In genomic region chr1:151715726-151716404, GRCh38 we compare ENCODE assay signal across 10 cellular contexts. TPM values are rescaled to one million over a fixed set of nuclear protein-coding genes. Genes with fewer than 3 reads are reported as not detected.
A peak's percentile ranks its signal among the peaks of the same experiment; 100 is the strongest.
DNase-seq lines count a peak whose midpoint lies in the region; ATAC-seq and TF ChIP-seq lines count a peak whose summit lies in the region.
"Had no signal": no experiment of that assay in that cellular context is flagged by ENCODE, and none has a peak within 500 bp of the region (broad histone marks: within the 10 kb centered on the region; RNA-seq: fewer than 3 reads in every experiment).

No MANE protein-coding gene starts in this region.

- H3K27ac ChIP-seq in ectodermal cell (ENCODE audit: insufficient read depth, low read depth, low read length, poor library complexity, severe bottlenecking) (no peak overlapping the region), temporal lobe (ENCODE audit: low read depth, low read length) (peak overlapping the region; percentile 17), suprapubic skin (no peak overlapping the region)

- no peaks in the 10 kb centered on the region for H3K9me3 Mint-ChIP-seq in activated CD4-positive, alpha-beta memory T cell treated with anti-CD3 and anti-CD28 coated beads for 36 hours
- H3K9me3 Mint-ChIP-seq in activated CD4-positive, alpha-beta memory T cell treated with anti-CD3 and anti-CD28 coated beads, Interleukin-2, amount 10 ng/mL, durations not matched to agents 7 days and 5 days = no peaks in the 10 kb centered on the region
- H3K9me3 Mint-ChIP-seq: natural killer cell had no signal

- ATAC-seq in GM21526 (IDR thresholded peaks at IDR 0.05; ENCODE audit: low FRiP score, unreplicated experiment) = no peak

- H3K27ac Mint-ChIP-seq in activated CD4-positive, alpha-beta memory T cell treated with anti-CD3 and anti-CD28 coated beads for 36 hours = no peak overlapping the region
- no peak overlapping the region for H3K27ac Mint-ChIP-seq in activated CD4-positive, alpha-beta memory T cell treated with anti-CD3 and anti-CD28 coated beads, Interleukin-2, amount 10 ng/mL, durations not matched to agents 7 days and 5 days
- H3K27ac Mint-ChIP-seq: natural killer cell had no signal

- H3K27me3 ChIP-seq in ectodermal cell (ENCODE audit: control insufficient read depth, insufficient read depth, low read length, poor library complexity, severe bottlenecking) (peaks cover 27% of the 10 kb centered on the region), suprapubic skin (peaks cover 22% of the 10 kb centered on the region)

- DNase-seq in activated CD4-positive, alpha-beta memory T cell treated with anti-CD3 and anti-CD28 coated beads for 36 hours = peak; percentile 17
- no peak for DNase-seq in activated CD4-positive, alpha-beta memory T cell treated with anti-CD3 and anti-CD28 coated beads, Interleukin-2, amount 10 ng/mL, durations not matched to agents 7 days and 5 days
- DNase-seq in NCI-H446 (lab: John Stamatoyannopoulos, UW) (peak; percentile 54 to 81), suprapubic skin (ENCODE audit: low spot score in 2 of 2) (no peak), H4 (ENCODE audit: low spot score) (no peak)
- DNase-seq: activated CD4-positive, alpha-beta T cell treated with anti-CD3 and anti-CD28 coated beads for 4 hours; natural killer cell had no signal

- H3K4me1 Mint-ChIP-seq in activated CD4-positive, alpha-beta memory T cell treated with anti-CD3 and anti-CD28 coated beads for 36 hours (ENCODE audit: low read depth) = peaks cover 18% of the 10 kb centered on the region
- H3K4me1 Mint-ChIP-seq in activated CD4-positive, alpha-beta memory T cell treated with anti-CD3 and anti-CD28 coated beads, Interleukin-2, amount 10 ng/mL, durations not matched to agents 7 days and 5 days = peaks cover 14% of the 10 kb centered on the region

- whole genome bisulfite sequencing in ectodermal cell, 2 experiments = 25 to 29% methylated on average over 17 of the region's 17 CpGs
- WGBS in suprapubic skin = 58% methylated on average over 17 of the region's 17 CpGs

- H3K36me3 Mint-ChIP-seq in activated CD4-positive, alpha-beta memory T cell treated with anti-CD3 and anti-CD28 coated beads for 36 hours = no peaks in the 10 kb centered on the region
- no peaks in the 10 kb centered on the region for H3K36me3 Mint-ChIP-seq in activated CD4-positive, alpha-beta memory T cell treated with anti-CD3 and anti-CD28 coated beads, Interleukin-2, amount 10 ng/mL, durations not matched to agents 7 days and 5 days (ENCODE audit: low read depth)
- H3K36me3 Mint-ChIP-seq: natural killer cell had no signal

- no peak for TF ChIP-seq CTCF in suprapubic skin (IDR thresholded peaks at IDR 0.05)

- no peak for TF ChIP-seq EP300 in suprapubic skin (IDR thresholded peaks at IDR 0.05)

- no peak overlapping the region for H3K4me3 Mint-ChIP-seq in activated CD4-positive, alpha-beta memory T cell treated with anti-CD3 and anti-CD28 coated beads for 36 hours
- H3K4me3 Mint-ChIP-seq in activated CD4-positive, alpha-beta memory T cell treated with anti-CD3 and anti-CD28 coated beads, Interleukin-2, amount 10 ng/mL, durations not matched to agents 7 days and 5 days = no peak overlapping the region
- H3K4me3 Mint-ChIP-seq: natural killer cell had no signal

- H3K4me3 ChIP-seq in ectodermal cell (ENCODE audit: insufficient read depth, low read depth, low read length) (peak overlapping the region; percentile 41), suprapubic skin (no peak overlapping the region)

- H3K36me3 ChIP-seq in ectodermal cell (ENCODE audit: control insufficient read depth, insufficient read depth, low read length) (no peaks in the 10 kb centered on the region), suprapubic skin (no peaks in the 10 kb centered on the region)

- CTCF ChIA-PET in activated CD4-positive, alpha-beta memory T cell treated with anti-CD3 and anti-CD28 coated beads for 36 hours (lab: Charles Lee) = interaction anchor here (0.7 to 1.0 kb wide), 2 partner anchors 121 to 286 kb away, joined by 3 read pairs; no protein-coding TSS in a partner anchor
- CTCF ChIA-PET in activated CD4-positive, alpha-beta memory T cell treated with anti-CD3 and anti-CD28 coated beads, Interleukin-2, amount 10 ng/mL, durations not matched to agents 7 days and 5 days (lab: Charles Lee) = no interaction called here

- peaks cover 55% of the 10 kb centered on the region for H3K27me3 Mint-ChIP-seq in activated CD4-positive, alpha-beta memory T cell treated with anti-CD3 and anti-CD28 coated beads for 36 hours
- peaks cover 57% of the 10 kb centered on the region for H3K27me3 Mint-ChIP-seq in activated CD4-positive, alpha-beta memory T cell treated with anti-CD3 and anti-CD28 coated beads, Interleukin-2, amount 10 ng/mL, durations not matched to agents 7 days and 5 days

- no peaks in the 10 kb centered on the region for H3K9me3 ChIP-seq in ectodermal cell (ENCODE audit: control insufficient read depth, low read length)
- H3K9me3 ChIP-seq in suprapubic skin = no peaks in the 10 kb centered on the region

- POLR2A ChIA-PET in activated CD4-positive, alpha-beta memory T cell treated with anti-CD3 and anti-CD28 coated beads for 36 hours (lab: Charles Lee) = no interaction called here
- POLR2A ChIA-PET in activated CD4-positive, alpha-beta memory T cell treated with anti-CD3 and anti-CD28 coated beads, Interleukin-2, amount 10 ng/mL, durations not matched to agents 7 days and 5 days (lab: Charles Lee) = interaction anchor here (0.7 kb wide), 1 partner anchor 14 kb away, joined by 3 read pairs; no protein-coding TSS in a partner anchor

- no peak for TF ChIP-seq POLR2A in suprapubic skin (IDR thresholded peaks at IDR 0.05)

- intact Hi-C loops in activated CD4-positive, alpha-beta memory T cell treated with anti-CD3 and anti-CD28 coated beads for 36 hours (cut with micrococcal nuclease) = no loop called here

- H3K4me1 ChIP-seq in ectodermal cell (ENCODE audit: control insufficient read depth, insufficient read depth, low read length) = peaks cover 50% of the 10 kb centered on the region
- H3K4me1 ChIP-seq in suprapubic skin = peaks cover 24% of the 10 kb centered on the region

RNA-seq across cellular contexts. Expression of gene CELF3, which starts 0.7 kb away (rescaled TPM):
- not detected for total RNA-seq in activated CD4-positive, alpha-beta memory T cell treated with anti-CD3 and anti-CD28 coated beads for 36 hours
- total RNA-seq in activated CD4-positive, alpha-beta memory T cell treated with anti-CD3 and anti-CD28 coated beads, Interleukin-2, amount 10 ng/mL, durations not matched to agents 7 days and 5 days = not detected
- polyA plus RNA-seq in ectodermal cell (2013, experiment 1 of 4) = 6.0 TPM
- polyA plus RNA-seq in ectodermal cell (2013, experiment 2 of 4) = 4.6 TPM
- polyA plus RNA-seq in ectodermal cell (2013, experiment 3 of 4) = 7.5 TPM
- polyA plus RNA-seq in ectodermal cell (2013, experiment 4 of 4) = 9.6 TPM
- total RNA-seq in temporal lobe = 52.4 TPM
- not detected for total RNA-seq in suprapubic skin
- not detected in 2 replicates for total RNA-seq in H4 (2014; rRNA removed; shearing (Covaris generic))
- total RNA-seq: natural killer cell had no signal

RNA-seq across cellular contexts. Expression of gene RIIAD1, which starts 5.5 kb away (rescaled TPM):
- not detected for total RNA-seq in activated CD4-positive, alpha-beta memory T cell treated with anti-CD3 and anti-CD28 coated beads for 36 hours
- not detected for total RNA-seq in activated CD4-positive, alpha-beta memory T cell treated with anti-CD3 and anti-CD28 coated beads, Interleukin-2, amount 10 ng/mL, durations not matched to agents 7 days and 5 days
- polyA plus RNA-seq in ectodermal cell (2013, experiment 1 of 4) = 1.1 TPM
- polyA plus RNA-seq in ectodermal cell (2013, experiment 2 of 4) = not detected
- polyA plus RNA-seq in ectodermal cell (2013, experiment 3 of 4) = 0.64 TPM
- polyA plus RNA-seq in ectodermal cell (2013, experiment 4 of 4) = 2.8 TPM
- 15.2 TPM for total RNA-seq in temporal lobe
- not detected for total RNA-seq in suprapubic skin
- total RNA-seq in H4 (2014; rRNA removed; shearing (Covaris generic)) = not detected in 2 replicates
- total RNA-seq: natural killer cell had no signal

RNA-seq across cellular contexts. Expression of gene MRPL9, which starts 47.4 kb away (rescaled TPM):
- 100 to 1,000 TPM; 135 to 154 TPM for total RNA-seq in activated CD4-positive, alpha-beta memory T cell treated with anti-CD3 and anti-CD28 coated beads for 36 hours
- 10 to 100 TPM; 97.9 to 98.9 TPM for total RNA-seq in activated CD4-positive, alpha-beta memory T cell treated with anti-CD3 and anti-CD28 coated beads, Interleukin-2, amount 10 ng/mL, durations not matched to agents 7 days and 5 days
- 99.9 TPM for polyA plus RNA-seq in ectodermal cell (2013, experiment 1 of 4)
- 92.9 TPM for polyA plus RNA-seq in ectodermal cell (2013, experiment 2 of 4)
- polyA plus RNA-seq in ectodermal cell (2013, experiment 3 of 4) = 88.9 TPM
- polyA plus RNA-seq in ectodermal cell (2013, experiment 4 of 4) = 101 TPM
- 40.6 TPM for total RNA-seq in temporal lobe
- 10 to 100 TPM; 52.8 to 77.5 (median 59.4) TPM for total RNA-seq in suprapubic skin
- 74.8 and 88.5 TPM in 2 replicates for total RNA-seq in H4 (2014; rRNA removed; shearing (Covaris generic))

Comparison
In these comparisons a context has a peak if more than half of its experiments do, and no peak if none do; other contexts are left out.
1. DNase-seq: peak in activated CD4-positive, alpha-beta memory T cell treated with anti-CD3 and anti-CD28 coated beads for 36 hours (single experiment) and NCI-H446 (2 of 2); none in activated CD4-positive, alpha-beta memory T cell treated with anti-CD3 and anti-CD28 coated beads, Interleukin-2, amount 10 ng/mL, durations not matched to agents 7 days and 5 days (single experiment), suprapubic skin (0 of 2) and H4 (single experiment).
2. RNA of gene CELF3, which starts 0.7 kb away (total RNA-seq): 52.4 TPM in temporal lobe (single experiment); not detected in activated CD4-positive, alpha-beta memory T cell treated with anti-CD3 and anti-CD28 coated beads for 36 hours, not detected in activated CD4-positive, alpha-beta memory T cell treated with anti-CD3 and anti-CD28 coated beads, Interleukin-2, amount 10 ng/mL, durations not matched to agents 7 days and 5 days, not detected in suprapubic skin and not detected in H4; every median in the first group is over 10 times any median in the second.
3. RNA of gene RIIAD1, which starts 5.5 kb away (total RNA-seq): 15.2 TPM in temporal lobe (single experiment); not detected in activated CD4-positive, alpha-beta memory T cell treated with anti-CD3 and anti-CD28 coated beads for 36 hours, not detected in activated CD4-positive, alpha-beta memory T cell treated with anti-CD3 and anti-CD28 coated beads, Interleukin-2, amount 10 ng/mL, durations not matched to agents 7 days and 5 days, not detected in suprapubic skin and not detected in H4; every median in the first group is over 10 times any median in the second.